9 cellular contexts compared by ENCODE assay signal in the genomic region with DNA sequence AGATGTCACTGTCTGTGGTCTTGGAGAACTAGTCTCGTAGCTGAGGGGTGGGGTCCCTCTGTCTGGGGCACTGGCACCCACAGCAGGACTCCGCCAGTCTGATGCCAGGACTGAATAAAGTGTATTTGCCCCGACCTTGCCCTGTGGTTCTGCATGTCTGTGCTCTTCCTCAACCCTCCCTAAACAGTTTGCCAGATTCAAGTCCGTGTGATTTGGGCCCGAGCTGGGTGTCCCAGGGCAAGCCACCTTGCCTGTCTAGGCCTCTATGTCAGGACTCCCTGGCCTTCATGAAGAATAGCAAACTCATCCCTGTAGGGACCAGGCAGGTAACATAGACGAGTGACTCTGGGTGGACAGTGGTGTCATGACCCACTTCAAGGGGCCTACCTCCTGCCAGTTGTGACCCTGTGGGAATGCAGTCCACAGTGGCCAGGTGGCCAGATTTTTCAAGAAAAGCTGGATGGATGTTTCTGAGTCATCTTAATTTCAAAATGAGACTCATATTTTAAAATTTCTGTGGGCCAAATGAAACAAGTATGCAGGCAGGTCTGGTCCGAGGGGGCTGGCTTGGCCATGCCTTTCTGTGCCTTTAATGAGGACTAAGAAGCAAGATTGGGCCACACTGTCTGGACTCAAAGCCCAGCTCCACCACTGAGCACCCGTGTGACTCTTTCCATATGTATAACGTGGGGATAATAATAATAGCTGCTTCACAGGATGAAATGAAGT. TPM values are rescaled to one million over a fixed set of nuclear protein-coding genes. Genes with fewer than 3 reads are reported as not detected.
DNase-seq lines count a peak whose midpoint lies in the region; ATAC-seq and TF ChIP-seq lines count a peak whose summit lies in the region.
"Had no signal": no experiment of that assay in that cellular context is flagged by ENCODE, and none has a peak within 500 bp of the region (broad histone marks: within the 10 kb centered on the region; RNA-seq: fewer than 3 reads in every experiment).

No MANE protein-coding gene starts in this region.

- intact Hi-C loops in esophagus squamous epithelium (cut with DNase I), result no loop called here

- peaks cover 17% of the 10 kb centered on the region for H3K4me1 Mint-ChIP-seq in T-helper 2 cell treated with Interferon-gamma antibody and Interleukin-4, amounts not matched to agents 5 μg/mL and 100 μg/mL, for 36 hours (ENCODE audit: low read depth)
- peaks cover 13% of the 10 kb centered on the region for H3K4me1 Mint-ChIP-seq in T-helper 17 cell

- no peaks in the 10 kb centered on the region for H3K36me3 ChIP-seq in esophagus squamous epithelium

- H3K4me3 ChIP-seq in esophagus squamous epithelium (no peak overlapping the region), skeletal muscle cell (ENCODE audit: low read depth, low read length) (peak overlapping the region; percentile 84)

- no peak for TF ChIP-seq POLR2A in esophagus squamous epithelium (IDR thresholded peaks at IDR 0.05)
- no peak for TF ChIP-seq POLR2A in GM18505 (IDR thresholded peaks at IDR 0.05; ENCODE audit: borderline replicate concordance, extremely low read depth, insufficient read depth, insufficient read length)

- H3K27ac ChIP-seq in esophagus squamous epithelium, result peak overlapping the region in 3 of 4 donors; percentile 24 to 98 (median 83)

- TF ChIP-seq CTCF in esophagus squamous epithelium (IDR thresholded peaks at IDR 0.05), result no peak

- H3K4me1 ChIP-seq in esophagus squamous epithelium, result peaks cover 28 to 65% (median 40%) of the 10 kb centered on the region in 3 donors

- no peaks in the 10 kb centered on the region for H3K9me3 Mint-ChIP-seq in T-helper 2 cell treated with Interferon-gamma antibody and Interleukin-4, amounts not matched to agents 5 μg/mL and 100 μg/mL, for 36 hours
- H3K9me3 Mint-ChIP-seq: dendritic cell treated with granulocyte-macrophage colony-stimulating factor and Interleukin-4, amounts not matched to agents 40 ng/mL and 50 ng/mL, for 4 days had no signal

- peak overlapping the region; percentile 72 for H3K4me3 Mint-ChIP-seq in T-helper 2 cell treated with Interferon-gamma antibody and Interleukin-4, amounts not matched to agents 5 μg/mL and 100 μg/mL, for 36 hours
- H3K4me3 Mint-ChIP-seq in T-helper 17 cell, result peak overlapping the region; percentile 72

- WGBS in esophagus squamous epithelium, 2 donors, result 35 to 41% methylated on average over 3 to 9 of the region's 9 CpGs

- H3K27me3 ChIP-seq in esophagus squamous epithelium, result peaks cover 0 to 6% (median 0%) of the 10 kb centered on the region in 4 donors

- no peak for DNase-seq in T-helper 2 cell treated with Interferon-gamma antibody and Interleukin-4, amounts not matched to agents 5 μg/mL and 100 μg/mL, for 36 hours (ENCODE audit: low spot score)
- DNase-seq in T-helper 2 cell, result no peak
- no peak for DNase-seq in T-helper 17 cell
- no peak for DNase-seq in esophagus squamous epithelium (lab: John Stamatoyannopoulos, UW)
- no peak for DNase-seq in skeletal muscle cell (ENCODE audit: low read depth)
- DNase-seq in NCI-H526 (lab: John Stamatoyannopoulos, UW), result no peak
- no peak for DNase-seq in activated gamma-delta T cell (lab: John Stamatoyannopoulos, UW)

- H3K27me3 Mint-ChIP-seq in T-helper 2 cell treated with Interferon-gamma antibody and Interleukin-4, amounts not matched to agents 5 μg/mL and 100 μg/mL, for 36 hours (ENCODE audit: low read depth), result no peaks in the 10 kb centered on the region
- H3K27me3 Mint-ChIP-seq in T-helper 17 cell, result no peaks in the 10 kb centered on the region

- no peak for ATAC-seq in T-helper 17 cell
- ATAC-seq in GM18505 (IDR thresholded peaks at IDR 0.05; ENCODE audit: unreplicated experiment), result no peak

- peak overlapping the region; percentile 71 for H3K27ac Mint-ChIP-seq in T-helper 2 cell treated with Interferon-gamma antibody and Interleukin-4, amounts not matched to agents 5 μg/mL and 100 μg/mL, for 36 hours
- no peak overlapping the region for H3K27ac Mint-ChIP-seq in T-helper 17 cell
- H3K27ac Mint-ChIP-seq: dendritic cell treated with granulocyte-macrophage colony-stimulating factor and Interleukin-4, amounts not matched to agents 40 ng/mL and 50 ng/mL, for 4 days had no signal

- peaks cover 1% of the 10 kb centered on the region for H3K36me3 Mint-ChIP-seq in T-helper 2 cell treated with Interferon-gamma antibody and Interleukin-4, amounts not matched to agents 5 μg/mL and 100 μg/mL, for 36 hours (ENCODE audit: low read depth)
- H3K36me3 Mint-ChIP-seq in T-helper 17 cell (ENCODE audit: low read depth), result no peaks in the 10 kb centered on the region

- H3K9me3 ChIP-seq in T-helper 17 cell (ENCODE audit: control insufficient read depth, low read length, poor library complexity, severe bottlenecking) (no peaks in the 10 kb centered on the region), esophagus squamous epithelium (no peaks in the 10 kb centered on the region)

RNA-seq across cellular contexts. Expression of a gene that starts 3.4 kb away (rescaled TPM):
- total RNA-seq in T-helper 17 cell, result 1 to 10 TPM; 5.2 to 8.3 TPM
- 1 to 10 TPM; 2.1 to 3.8 (median 3.3) TPM for total RNA-seq in esophagus squamous epithelium

RNA-seq across cellular contexts. Expression of a gene that starts 18.2 kb away (rescaled TPM):
- total RNA-seq in T-helper 17 cell (under 1 TPM; 0.62 to 0.89 TPM), esophagus squamous epithelium (10 to 100 TPM in 1 of 4 donors, 1 to 10 TPM in 3; 3.7 to 13.8 (median 7.2) TPM)

RNA-seq across cellular contexts. Expression of a gene that starts 31.4 kb away (rescaled TPM):
- 10 to 100 TPM; 15.6 to 18.9 TPM for total RNA-seq in T-helper 17 cell
- 10 to 100 TPM in 1 of 4 donors, 1 to 10 TPM in 3; 6.8 to 14.1 (median 9.2) TPM for total RNA-seq in esophagus squamous epithelium

RNA-seq across cellular contexts. Expression of a gene that starts 38.2 kb away (rescaled TPM):
- total RNA-seq in T-helper 17 cell (1 to 10 TPM; 2.4 to 2.7 TPM), esophagus squamous epithelium (1 to 10 TPM in 2 of 4 donors, under 1 TPM in 2; 0.19 to 1.1 (median 0.89) TPM)

RNA-seq across cellular contexts. Expression of a gene that starts 51.8 kb away (rescaled TPM):
- 1 to 10 TPM; 1.8 to 3.3 TPM for total RNA-seq in T-helper 17 cell
- total RNA-seq in esophagus squamous epithelium, result 10 to 100 TPM in 3 of 4 donors, 1 to 10 TPM in 1; 6.5 to 22.0 (median 11.9) TPM
